13 cellular contexts compared by ENCODE assay signal in the genomic region with DNA sequence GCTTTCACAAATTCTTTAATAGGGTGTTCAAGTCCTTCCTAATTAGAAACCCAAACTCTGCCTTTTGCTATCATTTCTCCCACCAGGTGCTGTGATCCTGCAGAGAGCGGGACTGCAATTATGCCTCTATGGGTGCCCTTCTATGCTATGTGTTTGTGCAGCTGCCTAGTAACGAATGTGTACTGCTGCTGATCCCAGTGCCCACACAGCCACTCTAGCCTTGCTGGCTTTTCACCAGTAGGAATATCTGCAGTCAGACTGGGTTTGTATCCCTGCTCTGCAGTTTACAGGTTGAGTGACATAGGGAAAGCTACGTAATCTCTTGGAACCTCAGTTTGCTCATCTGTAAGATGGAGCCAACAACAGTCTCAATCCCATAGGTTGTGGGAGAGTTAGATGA.
"Had no signal": no experiment of that assay in that cellular context is flagged by ENCODE, and none has a peak within 500 bp of the region (broad histone marks: within the 10 kb centered on the region; RNA-seq: fewer than 3 reads in every experiment).

No MANE protein-coding gene starts in this region.

- H3K36me3 ChIP-seq: cardiac muscle cell, esophagus squamous epithelium, pancreas, stomach had no signal

- ATAC-seq: activated CD8-positive, alpha-beta T cell treated with anti-CD3 and anti-CD28 coated beads, Interleukin-2, amount 10 ng/mL, durations not matched to agents 7 days and 5 days; pancreas had no signal

- H3K4me3 Mint-ChIP-seq: activated CD8-positive, alpha-beta T cell treated with anti-CD3 and anti-CD28 coated beads, Interleukin-2, amount 10 ng/mL, durations not matched to agents 7 days and 5 days; activated T-helper 1 cell treated with anti-CD3 and anti-CD28 coated beads, Interleukin-12 subunit alpha, Interleukin-12 subunit beta, Interleukin-2, Interleukin-4 antibody, amounts not matched to agents 30 ng/mL and 10 ng/mL and 1 ng/mL, durations not matched to agents 14 hours and 24 hours and 36 hours; immature natural killer cell; naive B cell had no signal

- DNase-seq: activated CD4-positive, alpha-beta T cell treated with anti-CD3 and anti-CD28 coated beads for 4 hours; activated CD8-positive, alpha-beta T cell treated with anti-CD3 and anti-CD28 coated beads, Interleukin-2, amount 10 ng/mL, durations not matched to agents 7 days and 5 days; activated naive CD4-positive, alpha-beta T cell treated with Interleukin-2 at 50 U/mL for 16 hours; esophagus squamous epithelium; foreskin fibroblast; glutamatergic neuron; immature natural killer cell; naive B cell; pancreas; stomach had no signal

- H3K27me3 Mint-ChIP-seq: naive B cell had no signal

- H3K27me3 ChIP-seq: cardiac muscle cell, pancreas, stomach had no signal

- H3K27ac ChIP-seq: cardiac muscle cell, esophagus squamous epithelium, pancreas, skin epidermis, stomach had no signal

- H3K27ac Mint-ChIP-seq: activated CD8-positive, alpha-beta T cell treated with anti-CD3 and anti-CD28 coated beads, Interleukin-2, amount 10 ng/mL, durations not matched to agents 7 days and 5 days; activated T-helper 1 cell treated with anti-CD3 and anti-CD28 coated beads, Interleukin-12 subunit alpha, Interleukin-12 subunit beta, Interleukin-2, Interleukin-4 antibody, amounts not matched to agents 30 ng/mL and 10 ng/mL and 1 ng/mL, durations not matched to agents 14 hours and 24 hours and 36 hours; immature natural killer cell; naive B cell had no signal

- H3K4me1 ChIP-seq: esophagus squamous epithelium, pancreas, stomach had no signal

- H3K4me3 ChIP-seq: cardiac muscle cell, esophagus squamous epithelium, pancreas, skin epidermis, stomach had no signal

- H3K36me3 Mint-ChIP-seq: immature natural killer cell had no signal

- H3K4me1 Mint-ChIP-seq: immature natural killer cell, naive B cell had no signal
